In the genomic region with DNA sequence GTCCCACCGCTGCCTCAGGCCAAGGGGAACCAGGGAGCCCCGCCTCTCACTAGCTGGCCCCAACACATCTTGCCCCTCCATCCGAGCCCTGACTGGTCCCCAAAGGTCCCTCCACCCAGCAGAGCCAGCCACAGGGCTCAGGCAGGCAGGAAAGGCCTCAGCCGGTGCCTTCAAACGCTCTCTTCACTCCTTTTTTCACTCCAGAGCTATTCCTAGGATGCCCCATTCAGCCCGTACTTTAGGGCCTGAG, we compare ENCODE assay signal across 8 cellular contexts.
DNase-seq lines count a peak whose midpoint lies in the region; ATAC-seq and TF ChIP-seq lines count a peak whose summit lies in the region.

No MANE protein-coding gene starts in this region.

- H3K9ac ChIP-seq in endocrine pancreas (ENCODE audit: control insufficient read depth, insufficient read depth, low read length): peak overlapping the region; percentile 89

- H2AFZ ChIP-seq in neuron (ENCODE audit: low read depth, low read length): no peak overlapping the region

- no peaks in the 10 kb centered on the region for H3K27me3 ChIP-seq in endocrine pancreas (ENCODE audit: control insufficient read depth, insufficient read depth, low read length)
- H3K27me3 ChIP-seq in neuron (ENCODE audit: insufficient read depth, low read length): peaks cover 16% of the 10 kb centered on the region

- DNase-seq in NB4 (ENCODE audit: low read depth): no peak
- no peak for DNase-seq in glomerular visceral epithelial cell (ENCODE audit: extremely low spot score)
- DNase-seq in NCI-H2196 treated with DMSO at 0.1 percent for 48 hours (lab: John Stamatoyannopoulos, UW; ENCODE audit: unreplicated experiment): no peak
- no peak for DNase-seq in SHP77 treated with DMSO at 0.1 percent for 48 hours (lab: John Stamatoyannopoulos, UW)

- no peaks in the 10 kb centered on the region for H3K9me3 ChIP-seq in endocrine pancreas (ENCODE audit: control insufficient read depth, low read length)
- no peaks in the 10 kb centered on the region for H3K9me3 ChIP-seq in neuron (ENCODE audit: low read length)

- peak overlapping the region; percentile 92 for H3K27ac ChIP-seq in C4-2B

- no peak for TF ChIP-seq POLR2A in NB4 (IDR thresholded peaks at IDR 0.05; ENCODE audit: extremely low read depth, insufficient read length)

- H3K36me3 ChIP-seq in endocrine pancreas (ENCODE audit: control insufficient read depth, insufficient read depth, low read length) (no peaks in the 10 kb centered on the region), neuron (ENCODE audit: insufficient read depth, low read length) (peaks cover 9% of the 10 kb centered on the region)

- H3K4me3 ChIP-seq in NB4 (ENCODE audit: low read depth, low read length) (peak overlapping the region; percentile 69), endocrine pancreas (ENCODE audit: control insufficient read depth, insufficient read depth, low read length) (peak overlapping the region; percentile 26), neuron (ENCODE audit: low read length) (peak overlapping the region; percentile 67)

- TF ChIP-seq CTCF in C4-2B (conservative IDR thresholded peaks at IDR 0.05) (no peak), NB4 (IDR thresholded peaks at IDR 0.05; ENCODE audit: low read depth, low read length) (no peak)

- no peak for ATAC-seq in HG03097 (IDR thresholded peaks at IDR 0.05; ENCODE audit: low FRiP score, unreplicated experiment)

- H3K4me1 ChIP-seq in endocrine pancreas (ENCODE audit: control insufficient read depth, insufficient read depth, low read length) (no peaks in the 10 kb centered on the region), neuron (ENCODE audit: insufficient read depth, low read length) (peaks cover 10% of the 10 kb centered on the region)
